22 cellular contexts compared by ENCODE assay signal in genomic region chr3:44446929-44447328, GRCh38. TPM values are rescaled to one million over a fixed set of nuclear protein-coding genes. Genes with fewer than 3 reads are reported as not detected.
DNase-seq lines count a peak whose midpoint lies in the region; ATAC-seq, FAIRE-seq and TF ChIP-seq lines count a peak whose summit lies in the region.
"Had no signal": no experiment of that assay in that cellular context is flagged by ENCODE, and none has a peak within 500 bp of the region (broad histone marks: within the 10 kb centered on the region; RNA-seq: fewer than 3 reads in every experiment).

No MANE protein-coding gene starts in this region.

- H3K4me3 Mint-ChIP-seq in endothelial cell (ENCODE audit: unreplicated experiment): peak overlapping the region; percentile 53
- H3K4me3 Mint-ChIP-seq: B cell; CD14-positive monocyte; CD4-positive, CD25-positive, alpha-beta regulatory T cell; CD8-positive, alpha-beta T cell had no signal

- peaks cover 3% of the 10 kb centered on the region for H3K27me3 Mint-ChIP-seq in endothelial cell (ENCODE audit: unreplicated experiment)
- H3K27me3 Mint-ChIP-seq: B cell; CD4-positive, CD25-positive, alpha-beta regulatory T cell had no signal

- H3K36me3 ChIP-seq in BLaER1: peaks cover 100% of the 10 kb centered on the region
- peaks cover 13 to 90% of the 10 kb centered on the region in 2 experiments for H3K36me3 ChIP-seq in HEK293 (ENCODE audit: control insufficient read depth in 2 of 2, insufficient read depth in 1 of 2, low read length in 2 of 2)
- H3K36me3 ChIP-seq in small intestine (ENCODE audit: control insufficient read depth in 2 of 2, insufficient read depth in 2 of 2, low read length in 2 of 2): peaks cover 31 to 35% of the 10 kb centered on the region in 2 donors

- no peak overlapping the region for H3K27ac Mint-ChIP-seq in endothelial cell (ENCODE audit: unreplicated experiment)
- H3K27ac Mint-ChIP-seq: B cell; CD8-positive, alpha-beta T cell had no signal

- no peaks in the 10 kb centered on the region for H3K4me1 Mint-ChIP-seq in endothelial cell (ENCODE audit: unreplicated experiment)
- H3K4me1 Mint-ChIP-seq: B cell had no signal

- FAIRE-seq in small intestine (lab: Jason Lieb, UNC): no peak
- FAIRE-seq: A549, D721Med, G401.6, GM12891, GM19239 had no signal

- 96 to 97% (median 97%) methylated on average over 5 of the region's 5 CpGs for WGBS in small intestine, 3 donors

- peaks cover 60% of the 10 kb centered on the region for H3K36me3 Mint-ChIP-seq in endothelial cell (ENCODE audit: low read depth, unreplicated experiment)

- H3K4me1 ChIP-seq in BLaER1 (no peaks in the 10 kb centered on the region), HEK293 (ENCODE audit: control insufficient read depth, insufficient read depth, low read length) (no peaks in the 10 kb centered on the region), small intestine (ENCODE audit: control insufficient read depth in 2 of 2, insufficient read depth in 1 of 2, low read depth in 1 of 2, low read length in 1 of 2) (no peaks in the 10 kb centered on the region)
- H3K4me1 ChIP-seq: A549, Caco-2 had no signal

- H3K9me3 ChIP-seq in BLaER1 (peaks cover 52% of the 10 kb centered on the region), HEK293 (ENCODE audit: control insufficient read depth, insufficient read depth, low read depth, low read length) (no peaks in the 10 kb centered on the region), small intestine (ENCODE audit: control insufficient read depth, low read depth) (no peaks in the 10 kb centered on the region)
- H3K9me3 ChIP-seq: Caco-2 had no signal

- POLR2A ChIA-PET in HEK293 (lab: Yijun Ruan, JAX): no interaction called here

- TF ChIP-seq CTCF in HEK293 (tag by site-specific recombination; IDR thresholded peaks at IDR 0.05): no peak
- no peak for TF ChIP-seq CTCF in endothelial cell (IDR thresholded peaks at IDR 0.05; ENCODE audit: unreplicated experiment)

- ATAC-seq in HG02623 (IDR thresholded peaks at IDR 0.05; ENCODE audit: unreplicated experiment): no peak
- ATAC-seq: A549; CD8-positive, alpha-beta T cell had no signal

- no peak overlapping the region for H3K9ac ChIP-seq in BLaER1

- H3K27me3 ChIP-seq in BLaER1 (no peaks in the 10 kb centered on the region), small intestine (ENCODE audit: control insufficient read depth in 2 of 2, insufficient read depth in 2 of 2, low read length in 2 of 2) (no peaks in the 10 kb centered on the region)

- DNase-seq in endothelial cell (ENCODE audit: low spot score): no peak
- no peak for DNase-seq in small intestine
- DNase-seq in NCI-H2081 treated with DMSO at 0.1 percent for 48 hours (lab: John Stamatoyannopoulos, UW): no peak
- DNase-seq: AML-193; C1 segment of cervical spinal cord; Caco-2; Calu3; CD4-positive, CD25-positive, alpha-beta regulatory T cell; CD8-positive, alpha-beta T cell; DMS79 treated with DMSO at 0.1 percent for 48 hours; GF-D8 had no signal

- no peaks in the 10 kb centered on the region for H3K9me3 Mint-ChIP-seq in endothelial cell (ENCODE audit: unreplicated experiment)

- H3K4me2 ChIP-seq in BLaER1: no peak overlapping the region
- H3K4me2 ChIP-seq: A549 had no signal

- no peaks in the 10 kb centered on the region for H4K20me1 ChIP-seq in BLaER1

- H3K27ac ChIP-seq in BLaER1 (no peak overlapping the region), HEK293 (ENCODE audit: extremely low read depth, low read depth, low read length) (no peak overlapping the region), small intestine (ENCODE audit: low read depth in 1 of 2, low read length in 1 of 2) (no peak overlapping the region)
- H3K27ac ChIP-seq: 22Rv1, A549 had no signal

- CTCF ChIA-PET in HEK293 (lab: Yijun Ruan, JAX): no interaction called here

- H3K4me3 ChIP-seq in BLaER1 (0 out of 2 replicates have a peak overlapping the region, but pooled peaks have one; percentile 11), HEK293 (ENCODE audit: low read depth, low read length) (no peak overlapping the region), small intestine (ENCODE audit: low read depth in 1 of 2, low read length in 2 of 2) (no peak overlapping the region)
- H3K4me3 ChIP-seq: A549 had no signal

TF ChIP-seq in HEK293, 187 proteins besides CTCF, POLR2A, EP300 and RAD21:
- peak; percentile 71 for TF ChIP-seq SETDB1 (IDR thresholded peaks at IDR 0.05; ENCODE audit: insufficient read length, low read length)
- no peak for TF ChIP-seq PRDM2 (tag by site-specific recombination; IDR thresholded peaks at IDR 0.05; ENCODE audit: borderline replicate concordance)
- no peak for TF ChIP-seq ZNF157 (tag by site-specific recombination; IDR thresholded peaks at IDR 0.05)

RNA-seq across cellular contexts. Expression of gene ZNF445, which starts 30.5 kb away (rescaled TPM):
- 31.5 TPM for total RNA-seq in endothelial cell (ENCODE audit: unreplicated experiment)
- 1 to 10 TPM in 2 of 3 donors, under 1 TPM in 1; 0.89 to 4.3 (median 1.1) TPM for polyA plus RNA-seq in small intestine
